In the genomic region with DNA sequence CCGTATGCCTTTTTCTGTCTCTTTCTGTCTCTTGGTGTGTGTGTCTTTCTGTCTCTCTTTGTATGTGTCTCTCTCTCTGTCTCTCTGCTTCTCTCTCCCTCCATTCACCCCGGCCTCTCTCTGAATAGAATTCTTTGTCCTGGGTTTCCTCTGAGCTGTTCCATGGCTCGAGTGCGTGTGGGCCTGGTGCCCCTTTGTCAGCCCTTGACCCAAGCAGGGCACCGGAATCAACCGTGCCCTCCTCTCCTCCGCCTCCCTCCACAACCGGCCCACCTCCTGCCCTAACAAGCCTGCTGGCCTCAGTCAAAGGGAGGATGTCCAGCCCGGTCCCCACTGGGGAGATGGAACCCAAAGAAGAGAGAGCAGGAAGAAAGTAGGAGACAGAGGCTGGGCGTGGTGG, we compare ENCODE assay signal across 1 cellular context.
TF ChIP-seq lines count a peak whose summit lies in the region.

No MANE protein-coding gene starts in this region.

TF ChIP-seq in H1, 55 proteins besides CTCF, POLR2A, EP300 and RAD21:
- no peak for TF ChIP-seq SP2 (IDR thresholded peaks at IDR 0.05; ENCODE audit: low read length)
- no peak for TF ChIP-seq MAFK (IDR thresholded peaks at IDR 0.05; ENCODE audit: low read depth, low read length)
- no peak for TF ChIP-seq BCL11A (IDR thresholded peaks at IDR 0.05; ENCODE audit: low read depth in 2 of 2, low read length in 2 of 2)
- no peak for TF ChIP-seq E2F6 (IDR thresholded peaks at IDR 0.05)
- no peak for TF ChIP-seq ATF2 (IDR thresholded peaks at IDR 0.05; ENCODE audit: low read length)
- TF ChIP-seq TBP (IDR thresholded peaks at IDR 0.05; ENCODE audit: low read depth, low read length) = no peak
- no peak for TF ChIP-seq ZNF274 (IDR thresholded peaks at IDR 0.05; ENCODE audit: borderline replicate concordance, extremely low read depth, low read length)
- no peak for TF ChIP-seq CBX5 (IDR thresholded peaks at IDR 0.05; ENCODE audit: low read depth, low read length)
- TF ChIP-seq MAX (IDR thresholded peaks at IDR 0.05) = no peak
- no peak for TF ChIP-seq HDAC6 (IDR thresholded peaks at IDR 0.05; ENCODE audit: low read depth, low read length)
- TF ChIP-seq FOSL1 (IDR thresholded peaks at IDR 0.05; ENCODE audit: insufficient read depth, low read depth, low read length) = no peak
- no peak for TF ChIP-seq BRCA1 (IDR thresholded peaks at IDR 0.05; ENCODE audit: low read depth, low read length)
- TF ChIP-seq POLR2AphosphoS5 (IDR thresholded peaks at IDR 0.05; ENCODE audit: low read depth, low read length) = no peak
